Comparison of ENCODE assay signal across 8 cellular contexts in the genomic region with DNA sequence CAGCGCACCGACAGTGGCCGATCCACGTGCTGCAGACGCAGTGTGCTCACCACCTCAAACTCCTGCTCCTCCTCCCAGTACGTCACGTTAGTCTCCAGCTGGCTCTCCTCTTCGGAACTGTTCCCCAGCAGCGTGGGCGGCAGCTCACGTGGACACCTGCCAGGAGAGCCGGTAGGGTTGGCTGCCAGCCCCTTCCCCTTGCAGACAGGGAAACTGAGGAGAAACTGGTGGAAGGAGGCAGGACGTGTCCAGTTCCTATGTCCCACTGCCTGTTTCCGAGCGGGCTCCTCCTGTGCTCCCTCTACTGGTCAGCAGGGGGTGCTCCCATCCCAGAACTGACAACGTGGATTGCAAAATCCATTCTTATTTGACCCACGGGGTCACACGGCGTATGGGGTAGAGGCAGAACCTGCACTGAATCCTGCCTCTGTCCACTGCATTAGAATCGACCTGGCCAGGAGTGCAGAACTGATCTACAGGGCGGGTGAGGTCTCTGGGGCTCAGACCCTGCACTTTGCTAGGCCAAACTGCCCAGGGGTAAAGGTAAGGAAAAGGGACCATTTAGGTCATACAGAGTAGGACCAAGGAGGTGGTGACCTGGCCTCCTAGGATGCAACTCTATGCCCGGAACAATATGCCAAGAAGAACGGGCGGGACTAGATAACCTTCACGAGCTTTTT. TPM values are rescaled to one million over a fixed set of nuclear protein-coding genes. Genes with fewer than 3 reads are reported as not detected.
DNase-seq lines count a peak whose midpoint lies in the region; ATAC-seq and TF ChIP-seq lines count a peak whose summit lies in the region.

No MANE protein-coding gene starts in this region.

- H3K4me3 Mint-ChIP-seq in CD14-positive monocyte (peak overlapping the region in 1 of 2 donors; percentile 35), memory B cell (no peak overlapping the region)
- no peak overlapping the region for H3K4me3 Mint-ChIP-seq in activated CD4-positive, alpha-beta T cell treated with anti-CD3 and anti-CD28 coated beads, Interleukin-2, amount 10 ng/mL, durations not matched to agents 24 days and 14 days

- DNase-seq in CD14-positive monocyte (ENCODE audit: low spot score) (peak; percentile 78), GM19240 (ENCODE audit: insufficient read length, low spot score) (peak; percentile 79), MV-4-11 (lab: John Stamatoyannopoulos, UW) (peak; percentile 69), memory B cell (ENCODE audit: low spot score in 2 of 2) (peak; percentile 31 to 46), NCI-H187 treated with DMSO at 0.1 percent for 48 hours (lab: John Stamatoyannopoulos, UW) (no peak)
- peak; percentile 86 for DNase-seq in activated CD4-positive, alpha-beta T cell treated with anti-CD3 and anti-CD28 coated beads, Interleukin-2, amount 10 ng/mL, durations not matched to agents 24 days and 14 days
- peak; percentile 2 for DNase-seq in stimulated activated CD8-positive, alpha-beta memory T cell treated with anti-CD3 and anti-CD28 coated beads, Interleukin-15, amount 100 ng/mL, for 24 hours (ENCODE audit: low read depth)

- H3K27me3 Mint-ChIP-seq in CD14-positive monocyte (ENCODE audit: low read depth in 3 of 3) (peaks cover 2 to 3% (median 2%) of the 10 kb centered on the region in 3 donors), memory B cell (peaks cover 2% of the 10 kb centered on the region)
- no peaks in the 10 kb centered on the region for H3K27me3 Mint-ChIP-seq in activated CD4-positive, alpha-beta T cell treated with anti-CD3 and anti-CD28 coated beads, Interleukin-2, amount 10 ng/mL, durations not matched to agents 24 days and 14 days

- H3K4me1 ChIP-seq in duodenal mucosa (ENCODE audit: control insufficient read depth in 1 of 2, insufficient read depth in 2 of 2, low read length in 2 of 2): peaks cover 10 to 14% of the 10 kb centered on the region in 2 donors

- TF ChIP-seq CTCF in CD14-positive monocyte (IDR thresholded peaks at IDR 0.05): peak; percentile 94

- H3K36me3 Mint-ChIP-seq in CD14-positive monocyte: peaks cover 0 to 1% of the 10 kb centered on the region in 2 donors
- H3K36me3 Mint-ChIP-seq in activated CD4-positive, alpha-beta T cell treated with anti-CD3 and anti-CD28 coated beads, Interleukin-2, amount 10 ng/mL, durations not matched to agents 24 days and 14 days (ENCODE audit: low read depth): no peaks in the 10 kb centered on the region
- no peaks in the 10 kb centered on the region for H3K36me3 Mint-ChIP-seq in memory B cell

- peak overlapping the region; percentile 40 to 66 for H3K4me3 ChIP-seq in duodenal mucosa (ENCODE audit: low read depth in 1 of 2, low read length in 2 of 2)

- H3K9ac ChIP-seq in duodenal mucosa (ENCODE audit: low read depth in 1 of 2, low read length in 2 of 2): peak overlapping the region in 1 of 2 donors; percentile 3

- ATAC-seq in memory B cell (ENCODE audit: low read depth): peak; percentile 62

- H3K36me3 ChIP-seq in duodenal mucosa (ENCODE audit: control insufficient read depth in 1 of 2, insufficient read depth in 2 of 2, low read length in 2 of 2): peaks cover 4 to 6% of the 10 kb centered on the region in 2 donors

- H3K27ac Mint-ChIP-seq in CD14-positive monocyte: peak overlapping the region in 3 of 7 donors; percentile 49 to 90 (median 64)
- H3K27ac Mint-ChIP-seq in activated CD4-positive, alpha-beta T cell treated with anti-CD3 and anti-CD28 coated beads, Interleukin-2, amount 10 ng/mL, durations not matched to agents 24 days and 14 days: no peak overlapping the region
- no peak overlapping the region for H3K27ac Mint-ChIP-seq in memory B cell

- H3K4me1 Mint-ChIP-seq in CD14-positive monocyte (peaks cover 42% of the 10 kb centered on the region), memory B cell (peaks cover 9% of the 10 kb centered on the region)
- H3K4me1 Mint-ChIP-seq in activated CD4-positive, alpha-beta T cell treated with anti-CD3 and anti-CD28 coated beads, Interleukin-2, amount 10 ng/mL, durations not matched to agents 24 days and 14 days: peaks cover 2% of the 10 kb centered on the region

- H3K27me3 ChIP-seq in duodenal mucosa (ENCODE audit: control insufficient read depth in 1 of 2, insufficient read depth in 2 of 2, low read length in 2 of 2): no peaks in the 10 kb centered on the region

- no peaks in the 10 kb centered on the region for H3K9me3 ChIP-seq in duodenal mucosa (ENCODE audit: control insufficient read depth in 1 of 2, low read length in 2 of 2)

- intact Hi-C loops in CD14-positive monocyte (cut with micrococcal nuclease): loop anchor here (1.0 to 10.0 kb wide), 4 partner anchors 42 to 215 kb away; no protein-coding TSS in a partner anchor
- intact Hi-C loops in activated CD4-positive, alpha-beta T cell treated with anti-CD3 and anti-CD28 coated beads, Interleukin-2, amount 10 ng/mL, durations not matched to agents 24 days and 14 days (cut with micrococcal nuclease): loop anchor here (1.0 kb wide), 3 partner anchors 88 to 306 kb away; no protein-coding TSS in a partner anchor

- H3K9me3 Mint-ChIP-seq in CD14-positive monocyte (no peaks in the 10 kb centered on the region), memory B cell (no peaks in the 10 kb centered on the region)
- H3K9me3 Mint-ChIP-seq in activated CD4-positive, alpha-beta T cell treated with anti-CD3 and anti-CD28 coated beads, Interleukin-2, amount 10 ng/mL, durations not matched to agents 24 days and 14 days: no peaks in the 10 kb centered on the region

- H3K27ac ChIP-seq in duodenal mucosa (ENCODE audit: low read depth, low read length): no peak overlapping the region

RNA-seq across cellular contexts. Expression of gene PDGFRB, which starts 25.7 kb away (rescaled TPM):
- under 1 TPM; 0.04 to 0.20 TPM for polyA plus RNA-seq in CD14-positive monocyte
- 0.62 and 1.5 TPM in 2 replicates for total RNA-seq in activated CD4-positive, alpha-beta T cell treated with anti-CD3 and anti-CD28 coated beads, Interleukin-2, amount 10 ng/mL, durations not matched to agents 24 days and 14 days

RNA-seq across cellular contexts. Expression of gene CDX1, which starts 36.6 kb away (rescaled TPM):
- not detected for polyA plus RNA-seq in CD14-positive monocyte
- not detected in 2 replicates for total RNA-seq in activated CD4-positive, alpha-beta T cell treated with anti-CD3 and anti-CD28 coated beads, Interleukin-2, amount 10 ng/mL, durations not matched to agents 24 days and 14 days

RNA-seq across cellular contexts. Expression of gene CSF1R, which starts 43.6 kb away (rescaled TPM):
- polyA plus RNA-seq in CD14-positive monocyte: 100 to 1,000 TPM; 180 to 242 TPM
- total RNA-seq in activated CD4-positive, alpha-beta T cell treated with anti-CD3 and anti-CD28 coated beads, Interleukin-2, amount 10 ng/mL, durations not matched to agents 24 days and 14 days: 0.14 TPM in 1 of 2 replicates, not detected in the other

RNA-seq across cellular contexts. Expression of gene SLC6A7, which starts 59.9 kb away (rescaled TPM):
- polyA plus RNA-seq in CD14-positive monocyte: not detected
- not detected in 2 replicates for total RNA-seq in activated CD4-positive, alpha-beta T cell treated with anti-CD3 and anti-CD28 coated beads, Interleukin-2, amount 10 ng/mL, durations not matched to agents 24 days and 14 days
